In the genomic region with DNA sequence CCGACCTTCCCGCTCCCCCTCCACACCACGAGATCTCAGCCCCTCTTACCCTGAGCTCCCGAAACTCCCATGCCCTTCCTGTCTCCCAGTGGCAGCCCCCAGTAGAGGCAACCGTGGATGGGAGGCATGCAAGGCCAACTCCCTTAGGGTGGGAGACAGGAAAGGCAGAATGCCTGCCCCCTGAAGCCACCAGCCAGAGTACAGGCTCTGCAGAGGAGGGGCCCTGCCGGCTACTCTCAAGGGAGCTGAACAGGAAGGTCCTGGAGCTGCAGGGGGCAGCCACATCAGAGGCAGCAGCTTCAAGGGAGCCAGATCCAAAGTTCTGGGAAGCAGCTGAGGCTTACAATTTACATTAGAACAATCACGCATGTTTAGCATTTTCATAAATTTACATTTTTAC, we compare ENCODE assay signal across 28 cellular contexts. TPM values are rescaled to one million over a fixed set of nuclear protein-coding genes. Genes with fewer than 3 reads are reported as not detected.
A peak's percentile ranks its signal among the peaks of the same experiment; 100 is the strongest.
DNase-seq lines count a peak whose midpoint lies in the region; ATAC-seq and TF ChIP-seq lines count a peak whose summit lies in the region.
"Had no signal": no experiment of that assay in that cellular context is flagged by ENCODE, and none has a peak within 500 bp of the region (broad histone marks: within the 10 kb centered on the region; RNA-seq: fewer than 3 reads in every experiment).

No MANE protein-coding gene starts in this region.

- H3K4me2 ChIP-seq in BLaER1, result peak overlapping the region; percentile 47
- no peak overlapping the region for H3K4me2 ChIP-seq in mesenchymal stem cell (ENCODE audit: low read length, poor library complexity, severe bottlenecking)
- no peak overlapping the region for H3K4me2 ChIP-seq in osteoblast (ENCODE audit: insufficient read depth, low read length)

- no peak overlapping the region for H4K8ac ChIP-seq in mesenchymal stem cell (ENCODE audit: low read length)

- H3K79me2 ChIP-seq in osteoblast (ENCODE audit: insufficient read depth, low read length), result no peaks in the 10 kb centered on the region

- no peak overlapping the region for H3K23ac ChIP-seq in mesenchymal stem cell (ENCODE audit: low read length in 2 of 2)

- ATAC-seq in HG02870 (IDR thresholded peaks at IDR 0.05; ENCODE audit: unreplicated experiment), result no peak
- ATAC-seq: activated CD4-positive, alpha-beta T cell treated with anti-CD3 and anti-CD28 coated beads for 36 hours; activated CD8-positive, alpha-beta T cell treated with anti-CD3 and anti-CD28 coated beads, Interleukin-2, amount 10 ng/mL, durations not matched to agents 7 days and 5 days; activated naive CD4-positive, alpha-beta T cell treated with anti-CD3 and anti-CD28 coated beads, Interleukin-2, amount 50 U/mL, for 72 hours; lower lobe of right lung; naive thymus-derived CD8-positive, alpha-beta T cell; Panc1 had no signal

- H3K18ac ChIP-seq in mesenchymal stem cell (ENCODE audit: low read depth in 1 of 2, low read length in 2 of 2), result no peak overlapping the region

- H3K9ac ChIP-seq in BLaER1, result no peak overlapping the region
- H3K9ac ChIP-seq in mesenchymal stem cell (ENCODE audit: low read length), result no peak overlapping the region

- no peak overlapping the region for H3K14ac ChIP-seq in mesenchymal stem cell (ENCODE audit: low read length in 2 of 2)

- H3K9me3 ChIP-seq in BLaER1 (no peaks in the 10 kb centered on the region), HEK293 (ENCODE audit: control insufficient read depth, insufficient read depth, low read depth, low read length) (no peaks in the 10 kb centered on the region), mesenchymal stem cell (ENCODE audit: control insufficient read depth, low read length) (peaks cover 6% of the 10 kb centered on the region), osteoblast (ENCODE audit: low read depth, low read length) (no peaks in the 10 kb centered on the region)
- no peaks in the 10 kb centered on the region for H3K9me3 ChIP-seq in effector memory CD4-positive, alpha-beta T cell (ENCODE audit: control insufficient read depth, low read length)
- H3K9me3 ChIP-seq: lower lobe of right lung, suprapubic skin, upper lobe of left lung had no signal

- peak overlapping the region in 1 of 2 experiments; percentile 26 for H2BK12ac ChIP-seq in mesenchymal stem cell (ENCODE audit: low read length in 2 of 2)

- H3K4me1 ChIP-seq in BLaER1 (peaks cover 14% of the 10 kb centered on the region), HEK293 (ENCODE audit: control insufficient read depth, insufficient read depth, low read length) (no peaks in the 10 kb centered on the region), mesenchymal stem cell (ENCODE audit: control insufficient read depth, insufficient read depth, low read depth, low read length) (peaks cover 7% of the 10 kb centered on the region), osteoblast (ENCODE audit: insufficient read depth, low read length) (no peaks in the 10 kb centered on the region)
- no peaks in the 10 kb centered on the region for H3K4me1 ChIP-seq in effector memory CD4-positive, alpha-beta T cell (ENCODE audit: control insufficient read depth, insufficient read depth, low read length, poor library complexity, severe bottlenecking)
- H3K4me1 ChIP-seq: lower lobe of right lung had no signal

- H4K20me1 ChIP-seq in BLaER1 (peaks cover 4% of the 10 kb centered on the region; the same call in 1 of the 2 replicates), osteoblast (ENCODE audit: insufficient read depth, low read length) (no peaks in the 10 kb centered on the region)

- H3K4me3 ChIP-seq in BLaER1, result no peak overlapping the region
- no peak overlapping the region for H3K4me3 ChIP-seq in HEK293 (ENCODE audit: low read depth, low read length)
- no peak overlapping the region for H3K4me3 ChIP-seq in mesenchymal stem cell (ENCODE audit: insufficient read depth in 1 of 2, low read depth in 1 of 2, low read length in 2 of 2)
- no peak overlapping the region for H3K4me3 ChIP-seq in effector memory CD4-positive, alpha-beta T cell (ENCODE audit: insufficient read depth, low read depth, low read length, poor library complexity, severe bottlenecking)
- no peak overlapping the region for H3K4me3 ChIP-seq in osteoblast (ENCODE audit: insufficient read depth, low read length)
- H3K4me3 ChIP-seq: lower lobe of right lung, skin epidermis, suprapubic skin, upper lobe of left lung had no signal

- no peak for TF ChIP-seq CTCF in HEK293 (tag by site-specific recombination; IDR thresholded peaks at IDR 0.05)
- TF ChIP-seq CTCF in osteoblast (IDR thresholded peaks at IDR 0.05; ENCODE audit: extremely low read depth, low read depth, low read length), result no peak

- H3K36me3 ChIP-seq in BLaER1 (no peaks in the 10 kb centered on the region), HEK293 (ENCODE audit: control insufficient read depth in 2 of 2, insufficient read depth in 1 of 2, low read length in 2 of 2) (no peaks in the 10 kb centered on the region), mesenchymal stem cell (ENCODE audit: control insufficient read depth in 1 of 2, insufficient read depth in 2 of 2, low read depth in 1 of 2, low read length in 2 of 2) (no peaks in the 10 kb centered on the region), osteoblast (ENCODE audit: insufficient read depth, low read length) (no peaks in the 10 kb centered on the region)
- no peaks in the 10 kb centered on the region for H3K36me3 ChIP-seq in effector memory CD4-positive, alpha-beta T cell (ENCODE audit: control insufficient read depth, insufficient read depth, low read length)
- H3K36me3 ChIP-seq: lower lobe of right lung, suprapubic skin, upper lobe of left lung had no signal

- peak overlapping the region; percentile 2 for H4K91ac ChIP-seq in mesenchymal stem cell (ENCODE audit: low read length)

- H2BK120ac ChIP-seq in mesenchymal stem cell (ENCODE audit: low read depth, low read length), result no peak overlapping the region

- H2AFZ ChIP-seq in mesenchymal stem cell (ENCODE audit: low read depth, low read length), result no peak overlapping the region
- H2AFZ ChIP-seq in osteoblast (ENCODE audit: low read length), result no peak overlapping the region

- no peak overlapping the region for H2BK15ac ChIP-seq in mesenchymal stem cell (ENCODE audit: low read depth, poor library complexity, severe bottlenecking)

- WGBS in mesenchymal stem cell, result 48% methylated on average over 6 of the region's 7 CpGs

- no peak for DNase-seq in mesenchymal stem cell
- no peak for DNase-seq in DMS 273 (lab: John Stamatoyannopoulos, UW; ENCODE audit: unreplicated experiment)
- no peak for DNase-seq in effector memory CD4-positive, alpha-beta T cell
- no peak for DNase-seq in osteoblast (ENCODE audit: insufficient read length, low spot score, missing footprints)
- DNase-seq: activated CD4-positive, alpha-beta T cell treated with anti-CD3 and anti-CD28 coated beads for 36 hours; activated CD8-positive, alpha-beta T cell treated with anti-CD3 and anti-CD28 coated beads, Interleukin-2, amount 10 ng/mL, durations not matched to agents 7 days and 5 days; C1 segment of cervical spinal cord; COR-L47; effector CD8-positive, alpha-beta T cell; erythroblast; lower lobe of right lung; naive thymus-derived CD8-positive, alpha-beta T cell; NCI-H2107; NCI-H345; NCI-H748 treated with DMSO at 0.1 percent for 48 hours; SHP77 treated with DMSO at 0.1 percent for 48 hours; stimulated activated naive CD4-positive, alpha-beta T cell; SW 1271; upper lobe of left lung had no signal

- H2AK5ac ChIP-seq in mesenchymal stem cell (ENCODE audit: low read length, severe bottlenecking), result no peak overlapping the region

- POLR2A ChIA-PET in HEK293 (lab: Yijun Ruan, JAX), result no interaction called here

- H2BK5ac ChIP-seq in mesenchymal stem cell (ENCODE audit: low read depth, low read length, poor library complexity, severe bottlenecking), result no peak overlapping the region

- H3K79me1 ChIP-seq in mesenchymal stem cell (replicated peaks; ENCODE audit: low read length, poor library complexity, severe bottlenecking), result no peaks in the 10 kb centered on the region

- H3K27ac ChIP-seq in BLaER1, result no peak overlapping the region
- no peak overlapping the region for H3K27ac ChIP-seq in HEK293 (ENCODE audit: extremely low read depth, low read depth, low read length)
- H3K27ac ChIP-seq in cingulate gyrus (ENCODE audit: low read depth, low read length), result peak overlapping the region; percentile 49
- no peak overlapping the region for H3K27ac ChIP-seq in mesenchymal stem cell (ENCODE audit: low read length, poor library complexity, severe bottlenecking)
- no peak overlapping the region for H3K27ac ChIP-seq in effector memory CD4-positive, alpha-beta T cell (ENCODE audit: insufficient read depth, low read length, poor library complexity, severe bottlenecking)
- H3K27ac ChIP-seq in osteoblast (ENCODE audit: low read depth, low read length), result no peak overlapping the region
- H3K27ac ChIP-seq: lower lobe of right lung, suprapubic skin, upper lobe of left lung had no signal

- CTCF ChIA-PET in HEK293 (lab: Yijun Ruan, JAX), result interaction anchor here (1.1 to 2.2 kb wide), 3 partner anchors 27 to 49 kb away, joined by 3 to 6 read pairs (median 3); no protein-coding TSS in a partner anchor

- peaks cover 35% of the 10 kb centered on the region for H3K27me3 ChIP-seq in BLaER1
- peaks cover 83 to 95% of the 10 kb centered on the region in 2 experiments for H3K27me3 ChIP-seq in mesenchymal stem cell (ENCODE audit: control insufficient read depth in 1 of 2, insufficient read depth in 1 of 2, low read length in 2 of 2)
- peaks cover 3% of the 10 kb centered on the region for H3K27me3 ChIP-seq in effector memory CD4-positive, alpha-beta T cell (replicated peaks; ENCODE audit: control insufficient read depth, insufficient read depth, low read length, poor library complexity, severe bottlenecking)
- peaks cover 41% of the 10 kb centered on the region for H3K27me3 ChIP-seq in osteoblast (ENCODE audit: insufficient read depth, low read length)

- H3K4ac ChIP-seq in mesenchymal stem cell (ENCODE audit: low read depth in 1 of 2, low read length in 2 of 2), result no peak overlapping the region

TF ChIP-seq in HEK293, 187 proteins besides CTCF, POLR2A, EP300 and RAD21 (continues in another document):
- TF ChIP-seq ZIC2 (tag by site-specific recombination; IDR thresholded peaks at IDR 0.05) (0 out of 2 replicates have a peak, but pooled peaks have one; percentile 35), HOXD13 (CRISPR knock-in tag; IDR thresholded peaks at IDR 0.05; ENCODE audit: borderline replicate concordance) (no peak), ZNF624 (tag by site-specific recombination; IDR thresholded peaks at IDR 0.05) (no peak)

RNA-seq across cellular contexts. Expression of gene PDE2A, which starts 38.3 kb away (rescaled TPM):
- polyA plus RNA-seq in mesenchymal stem cell (2013, experiment 1 of 2), result 0.61 TPM
- polyA plus RNA-seq in mesenchymal stem cell (2013, experiment 2 of 2), result 0.56 TPM
- total RNA-seq in osteoblast, result 0.36 and 0.59 TPM in 2 replicates
- total RNA-seq: G401 had no signal
